Comparison of ENCODE assay signal across 10 cellular contexts in the genomic region with DNA sequence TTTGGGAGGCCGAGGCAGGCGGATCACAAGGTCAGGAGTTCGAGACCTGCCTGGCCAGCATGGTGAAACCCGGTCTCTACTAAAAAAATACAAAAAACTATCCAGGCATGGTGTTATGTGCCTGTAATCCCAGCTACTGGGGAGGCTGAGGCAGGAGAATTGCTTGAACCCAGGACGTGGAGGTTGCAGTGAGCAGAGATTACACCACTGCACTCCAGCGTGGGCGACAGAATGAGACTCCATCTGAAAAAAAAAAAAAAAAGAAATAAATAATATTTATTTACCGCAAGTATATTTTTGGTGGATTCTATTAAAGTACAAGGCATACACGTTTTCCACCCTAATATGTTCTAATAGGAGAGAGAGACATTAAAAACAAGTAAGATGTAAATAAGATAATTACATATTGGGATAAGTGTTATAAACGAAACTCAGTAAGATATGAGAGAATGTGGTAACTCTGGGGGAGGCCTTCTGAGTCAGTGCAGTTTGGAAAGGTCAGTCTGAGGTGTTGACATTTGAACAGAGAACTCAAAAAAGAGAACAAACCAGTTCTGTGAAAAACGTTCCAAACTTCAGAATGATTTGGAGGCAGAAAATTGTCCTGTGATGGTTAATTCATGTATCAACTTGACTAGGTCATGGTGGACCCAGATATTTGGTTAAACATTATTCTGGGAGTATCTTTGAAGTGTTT. TPM values are rescaled to one million over a fixed set of nuclear protein-coding genes. Genes with fewer than 3 reads are reported as not detected.
DNase-seq lines count a peak whose midpoint lies in the region; ATAC-seq, FAIRE-seq and TF ChIP-seq lines count a peak whose summit lies in the region.
"Had no signal": no experiment of that assay in that cellular context is flagged by ENCODE, and none has a peak within 500 bp of the region (broad histone marks: within the 10 kb centered on the region; RNA-seq: fewer than 3 reads in every experiment).

No MANE protein-coding gene starts in this region.

- H3K36me3 ChIP-seq in bronchial epithelial cell (ENCODE audit: control insufficient read depth, insufficient read depth, low read length) (no peaks in the 10 kb centered on the region), urinary bladder (ENCODE audit: insufficient read depth) (no peaks in the 10 kb centered on the region)

- no peaks in the 10 kb centered on the region for H3K4me1 ChIP-seq in urinary bladder (ENCODE audit: insufficient read depth)

- DNase-seq in stimulated activated CD4-positive, alpha-beta T cell treated with anti-CD3 and anti-CD28 coated beads, Interleukin-15, amount 100 ng/mL, for 24 hours, result peak; percentile 18
- DNase-seq in stimulated activated CD4-positive, alpha-beta T cell treated with anti-CD3 and anti-CD28 coated beads, Interleukin-4, amount 100 ng/mL, for 24 hours, result no peak
- DNase-seq in bronchial epithelial cell (ENCODE audit: low read depth), result peak; percentile 97
- no peak for DNase-seq in NCI-H2081 treated with DMSO at 0.1 percent for 48 hours (lab: John Stamatoyannopoulos, UW)
- no peak for DNase-seq in GM19240 (ENCODE audit: insufficient read length, low spot score)
- no peak for DNase-seq in EL
- DNase-seq: effector memory CD4-positive, alpha-beta T cell; testis had no signal

- H3K27me3 ChIP-seq in bronchial epithelial cell (ENCODE audit: control insufficient read depth, insufficient read depth, low read length), result no peaks in the 10 kb centered on the region
- H3K27me3 ChIP-seq: testis had no signal

- H3K27ac ChIP-seq in urinary bladder (ENCODE audit: low read depth), result peak overlapping the region; percentile 50
- H3K27ac ChIP-seq: testis had no signal

- WGBS in urinary bladder, result 82% methylated on average over 11 of the region's 11 CpGs

- peak; percentile 31 for ATAC-seq in HG03565 (IDR thresholded peaks at IDR 0.05; ENCODE audit: unreplicated experiment)

- FAIRE-seq in bronchial epithelial cell (lab: Jason Lieb, UNC), result no peak

- TF ChIP-seq CTCF in bronchial epithelial cell (IDR thresholded peaks at IDR 0.05; ENCODE audit: insufficient read depth, low read length, severe bottlenecking), result no peak

- H3K4me3 ChIP-seq in bronchial epithelial cell (ENCODE audit: low read depth, low read length) (no peak overlapping the region), urinary bladder (ENCODE audit: low read depth, low read length) (no peak overlapping the region)
- H3K4me3 ChIP-seq: testis had no signal

RNA-seq across cellular contexts. Expression of a gene that starts 8.8 kb away (rescaled TPM):
- total RNA-seq in bronchial epithelial cell (9.0 and 16.1 TPM in 2 replicates), urinary bladder (104 TPM)
- 14.7 TPM for polyA plus RNA-seq in urinary bladder

RNA-seq across cellular contexts. Expression of a gene that starts 36.1 kb away (rescaled TPM):
- total RNA-seq in bronchial epithelial cell, result 36.3 and 58.4 TPM in 2 replicates
- total RNA-seq in urinary bladder, result 36.0 TPM
- polyA plus RNA-seq in urinary bladder, result 27.0 TPM

Comparison
In these comparisons a context has a peak if more than half of its experiments do, and no peak if none do; other contexts are left out.
1. DNase-seq: peak in stimulated activated CD4-positive, alpha-beta T cell treated with anti-CD3 and anti-CD28 coated beads, Interleukin-15, amount 100 ng/mL, for 24 hours (single experiment) and bronchial epithelial cell (single experiment); none in stimulated activated CD4-positive, alpha-beta T cell treated with anti-CD3 and anti-CD28 coated beads, Interleukin-4, amount 100 ng/mL, for 24 hours (single experiment), NCI-H2081 treated with DMSO at 0.1 percent for 48 hours (single experiment), GM19240 (single experiment) and EL (single experiment).